In the genomic region with DNA sequence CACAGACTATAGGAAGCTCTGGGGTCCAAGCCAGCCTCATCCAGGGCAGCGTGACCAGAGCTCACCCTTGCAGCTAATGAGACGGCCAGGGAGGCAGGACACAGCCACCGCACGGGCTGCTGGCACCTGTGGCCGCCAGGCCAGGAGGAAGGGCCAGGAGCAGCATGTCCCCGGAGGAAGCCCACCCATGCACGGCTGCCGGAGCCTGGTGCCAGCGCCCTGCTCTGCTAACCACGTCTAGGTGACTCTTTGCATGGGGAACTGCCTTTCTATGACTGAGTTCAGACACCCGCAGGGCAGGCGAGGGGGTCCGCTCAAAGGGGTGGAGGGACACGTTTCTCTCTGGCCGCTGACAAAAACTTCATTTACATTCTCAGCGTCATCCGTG, we compare ENCODE assay signal across 30 cellular contexts.
"Had no signal": no experiment of that assay in that cellular context is flagged by ENCODE, and none has a peak within 500 bp of the region (broad histone marks: within the 10 kb centered on the region; RNA-seq: fewer than 3 reads in every experiment).

No MANE protein-coding gene starts in this region.

- H3K4me3 ChIP-seq: pancreas, psoas muscle, right lobe of liver, sigmoid colon, smooth muscle cell, spleen, stomach, thoracic aorta, thyroid gland, tibial nerve, upper lobe of left lung, vagina had no signal

- H3K27me3 Mint-ChIP-seq: naive B cell; naive thymus-derived CD8-positive, alpha-beta T cell; natural killer cell treated with Interleukin-12 subunit alpha and Interleukin-12 subunit beta and Interleukin-15 and Interleukin-18, amount 100 ng/mL, for 72 hours; stimulated activated memory B cell treated with anti-CD40 and anti-IgM and Interleukin-4, amounts not matched to agents 10 μg/mL and 1 μg/mL and 100 μg/mL, for 72 hours; stimulated activated naive CD8-positive, alpha-beta T cell treated with anti-CD3 and anti-CD28 coated beads, Interleukin-15, Interleukin-2, amounts not matched to agents 100 ng/mL and 50 ng/mL, for 24 hours had no signal

- ATAC-seq: naive thymus-derived CD8-positive, alpha-beta T cell; natural killer cell treated with Interleukin-12 subunit alpha and Interleukin-12 subunit beta and Interleukin-15 and Interleukin-18, amount 100 ng/mL, for 72 hours; pancreas; psoas muscle; right cardiac atrium; right lobe of liver; stimulated activated memory B cell treated with anti-CD40 and anti-IgM and Interleukin-4, amounts not matched to agents 10 μg/mL and 1 μg/mL and 100 μg/mL, for 72 hours had no signal

- H3K4me2 ChIP-seq: smooth muscle cell had no signal

- H3K27ac Mint-ChIP-seq: naive thymus-derived CD8-positive, alpha-beta T cell; natural killer cell treated with Interleukin-12 subunit alpha and Interleukin-12 subunit beta and Interleukin-15 and Interleukin-18, amount 100 ng/mL, for 72 hours; nephron progenitor cell; stimulated activated memory B cell treated with anti-CD40 and anti-IgM and Interleukin-4, amounts not matched to agents 10 μg/mL and 1 μg/mL and 100 μg/mL, for 72 hours; stimulated activated naive CD8-positive, alpha-beta T cell treated with anti-CD3 and anti-CD28 coated beads, Interleukin-15, Interleukin-2, amounts not matched to agents 100 ng/mL and 50 ng/mL, for 24 hours had no signal

- H3K4me1 ChIP-seq: pancreas, psoas muscle, right lobe of liver, stomach, upper lobe of left lung, vagina had no signal

- H3K27me3 ChIP-seq: neutrophil, pancreas, right lobe of liver, sigmoid colon, spleen, stomach, thyroid gland, tibial nerve, upper lobe of left lung, vagina had no signal

- H3K36me3 Mint-ChIP-seq: naive B cell; naive thymus-derived CD8-positive, alpha-beta T cell; natural killer cell treated with Interleukin-12 subunit alpha and Interleukin-12 subunit beta and Interleukin-15 and Interleukin-18, amount 100 ng/mL, for 72 hours had no signal

- H3K9me3 Mint-ChIP-seq: naive B cell; naive thymus-derived CD8-positive, alpha-beta T cell; natural killer cell treated with Interleukin-12 subunit alpha and Interleukin-12 subunit beta and Interleukin-15 and Interleukin-18, amount 100 ng/mL, for 72 hours; nephron progenitor cell; neural crest cell; stimulated activated memory B cell treated with anti-CD40 and anti-IgM and Interleukin-4, amounts not matched to agents 10 μg/mL and 1 μg/mL and 100 μg/mL, for 72 hours; stimulated activated naive CD8-positive, alpha-beta T cell treated with anti-CD3 and anti-CD28 coated beads, Interleukin-15, Interleukin-2, amounts not matched to agents 100 ng/mL and 50 ng/mL, for 24 hours had no signal

- H3K4me3 Mint-ChIP-seq: naive B cell; naive thymus-derived CD8-positive, alpha-beta T cell; natural killer cell treated with Interleukin-12 subunit alpha and Interleukin-12 subunit beta and Interleukin-15 and Interleukin-18, amount 100 ng/mL, for 72 hours; nephron progenitor cell; neural crest cell; stimulated activated memory B cell treated with anti-CD40 and anti-IgM and Interleukin-4, amounts not matched to agents 10 μg/mL and 1 μg/mL and 100 μg/mL, for 72 hours; stimulated activated naive CD8-positive, alpha-beta T cell treated with anti-CD3 and anti-CD28 coated beads, Interleukin-15, Interleukin-2, amounts not matched to agents 100 ng/mL and 50 ng/mL, for 24 hours had no signal

- DNase-seq: naive B cell; naive thymus-derived CD8-positive, alpha-beta T cell; nephron progenitor cell; nucleus accumbens; pancreas; psoas muscle; right lobe of liver; sigmoid colon; spleen; stimulated activated CD4-positive, alpha-beta T cell treated with anti-CD3 and anti-CD28 coated beads, Interleukin-12 subunit alpha, Interleukin-12 subunit beta, amount 100 ng/mL, for 4 hours; stimulated activated CD4-positive, alpha-beta T cell treated with anti-CD3 and anti-CD28 coated beads, Interleukin-1b, Interleukin-23, amount 100 ng/mL, for 48 hours; stimulated activated CD4-positive, alpha-beta T cell treated with anti-CD3 and anti-CD28 coated beads, Interleukin-4, amount 100 ng/mL, for 1 hour; stimulated activated CD4-positive, alpha-beta T cell treated with anti-CD3 and anti-CD28 coated beads, Interleukin-4, amount 100 ng/mL, for 4 hours; stimulated activated CD8-positive, alpha-beta memory T cell treated with anti-CD3 and anti-CD28 coated beads, Interleukin-4, amount 100 ng/mL, for 48 hours; stimulated activated naive CD4-positive, alpha-beta T cell treated with Interleukin-2 at 50 U/mL for 16 hours; stomach; thyroid gland; trophoblast cell had no signal

- H3K9me3 ChIP-seq: neutrophil, pancreas, psoas muscle, right lobe of liver, sigmoid colon, spleen, stomach, thoracic aorta, thyroid gland, tibial nerve, upper lobe of left lung, vagina had no signal

- H3K36me3 ChIP-seq: neutrophil, thoracic aorta, vagina had no signal

- FAIRE-seq: pancreas, urothelium cell line had no signal

- H3K4me1 Mint-ChIP-seq: naive thymus-derived CD8-positive, alpha-beta T cell; neural crest cell had no signal

- H3K27ac ChIP-seq: neutrophil, pancreas, psoas muscle, right lobe of liver, sigmoid colon, spleen, stomach, thoracic aorta, thyroid gland, tibial nerve, upper lobe of left lung, vagina had no signal
